Comparison of ENCODE assay signal across 1 cellular context in genomic region chr14:103626150-103626850, GRCh38.
TF ChIP-seq lines count a peak whose summit lies in the region.

No MANE protein-coding gene starts in this region.

TF ChIP-seq in HepG2, 621 proteins besides CTCF, POLR2A, EP300 and RAD21 (continued from another document):
- TF ChIP-seq HNF4A (CRISPR knock-in tag; IDR thresholded peaks at IDR 0.05) (no peak), ZNF883 (CRISPR knock-in tag; IDR thresholded peaks at IDR 0.05; ENCODE audit: not compliant biosample characterization) (no peak), RARA (CRISPR knock-in tag; IDR thresholded peaks at IDR 0.05) (peak; percentile 20; the same call in 1 of the 2 replicates), ZNF547 (CRISPR knock-in tag; IDR thresholded peaks at IDR 0.05) (no peak), GABPB1 (CRISPR knock-in tag; IDR thresholded peaks at IDR 0.05) (peak; percentile 38; the same call in 1 of the 2 replicates), ATM (IDR thresholded peaks at IDR 0.05; ENCODE audit: borderline replicate concordance) (no peak), NFE2 (CRISPR knock-in tag; IDR thresholded peaks at IDR 0.05) (no peak), SIX4 (CRISPR knock-in tag; IDR thresholded peaks at IDR 0.05) (no peak), ZFY (CRISPR knock-in tag; IDR thresholded peaks at IDR 0.05) (0 out of 2 replicates have a peak, but pooled peaks have one; percentile 26), SIN3B (IDR thresholded peaks at IDR 0.05; ENCODE audit: low read length) (no peak), CREB1 (IDR thresholded peaks at IDR 0.05) (no peak), CREB1 (CRISPR knock-in tag; IDR thresholded peaks at IDR 0.05) (peak; percentile 72)
- TF ChIP-seq, protein P1, sequence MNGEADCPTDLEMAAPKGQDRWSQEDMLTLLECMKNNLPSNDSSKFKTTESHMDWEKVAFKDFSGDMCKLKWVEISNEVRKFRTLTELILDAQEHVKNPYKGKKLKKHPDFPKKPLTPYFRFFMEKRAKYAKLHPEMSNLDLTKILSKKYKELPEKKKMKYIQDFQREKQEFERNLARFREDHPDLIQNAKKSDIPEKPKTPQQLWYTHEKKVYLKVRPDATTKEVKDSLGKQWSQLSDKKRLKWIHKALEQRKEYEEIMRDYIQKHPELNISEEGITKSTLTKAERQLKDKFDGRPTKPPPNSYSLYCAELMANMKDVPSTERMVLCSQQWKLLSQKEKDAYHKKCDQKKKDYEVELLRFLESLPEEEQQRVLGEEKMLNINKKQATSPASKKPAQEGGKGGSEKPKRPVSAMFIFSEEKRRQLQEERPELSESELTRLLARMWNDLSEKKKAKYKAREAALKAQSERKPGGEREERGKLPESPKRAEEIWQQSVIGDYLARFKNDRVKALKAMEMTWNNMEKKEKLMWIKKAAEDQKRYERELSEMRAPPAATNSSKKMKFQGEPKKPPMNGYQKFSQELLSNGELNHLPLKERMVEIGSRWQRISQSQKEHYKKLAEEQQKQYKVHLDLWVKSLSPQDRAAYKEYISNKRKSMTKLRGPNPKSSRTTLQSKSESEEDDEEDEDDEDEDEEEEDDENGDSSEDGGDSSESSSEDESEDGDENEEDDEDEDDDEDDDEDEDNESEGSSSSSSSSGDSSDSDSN (CRISPR knock-in tag; IDR thresholded peaks at IDR 0.05) = peak; percentile 40; the same call in 1 of the 2 replicates
- TF ChIP-seq, protein P2, sequence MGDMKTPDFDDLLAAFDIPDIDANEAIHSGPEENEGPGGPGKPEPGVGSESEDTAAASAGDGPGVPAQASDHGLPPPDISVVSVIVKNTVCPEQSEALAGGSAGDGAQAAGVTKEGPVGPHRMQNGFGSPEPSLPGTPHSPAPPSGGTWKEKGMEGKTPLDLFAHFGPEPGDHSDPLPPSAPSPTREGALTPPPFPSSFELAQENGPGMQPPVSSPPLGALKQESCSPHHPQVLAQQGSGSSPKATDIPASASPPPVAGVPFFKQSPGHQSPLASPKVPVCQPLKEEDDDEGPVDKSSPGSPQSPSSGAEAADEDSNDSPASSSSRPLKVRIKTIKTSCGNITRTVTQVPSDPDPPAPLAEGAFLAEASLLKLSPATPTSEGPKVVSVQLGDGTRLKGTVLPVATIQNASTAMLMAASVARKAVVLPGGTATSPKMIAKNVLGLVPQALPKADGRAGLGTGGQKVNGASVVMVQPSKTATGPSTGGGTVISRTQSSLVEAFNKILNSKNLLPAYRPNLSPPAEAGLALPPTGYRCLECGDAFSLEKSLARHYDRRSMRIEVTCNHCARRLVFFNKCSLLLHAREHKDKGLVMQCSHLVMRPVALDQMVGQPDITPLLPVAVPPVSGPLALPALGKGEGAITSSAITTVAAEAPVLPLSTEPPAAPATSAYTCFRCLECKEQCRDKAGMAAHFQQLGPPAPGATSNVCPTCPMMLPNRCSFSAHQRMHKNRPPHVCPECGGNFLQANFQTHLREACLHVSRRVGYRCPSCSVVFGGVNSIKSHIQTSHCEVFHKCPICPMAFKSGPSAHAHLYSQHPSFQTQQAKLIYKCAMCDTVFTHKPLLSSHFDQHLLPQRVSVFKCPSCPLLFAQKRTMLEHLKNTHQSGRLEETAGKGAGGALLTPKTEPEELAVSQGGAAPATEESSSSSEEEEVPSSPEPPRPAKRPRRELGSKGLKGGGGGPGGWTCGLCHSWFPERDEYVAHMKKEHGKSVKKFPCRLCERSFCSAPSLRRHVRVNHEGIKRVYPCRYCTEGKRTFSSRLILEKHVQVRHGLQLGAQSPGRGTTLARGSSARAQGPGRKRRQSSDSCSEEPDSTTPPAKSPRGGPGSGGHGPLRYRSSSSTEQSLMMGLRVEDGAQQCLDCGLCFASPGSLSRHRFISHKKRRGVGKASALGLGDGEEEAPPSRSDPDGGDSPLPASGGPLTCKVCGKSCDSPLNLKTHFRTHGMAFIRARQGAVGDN (CRISPR knock-in tag; IDR thresholded peaks at IDR 0.05) = peak; percentile 62
